ENCODE assay signal across 2 cellular contexts in genomic region chr9:133703571-133704399, GRCh38.
TF ChIP-seq lines count a peak whose summit lies in the region.

No MANE protein-coding gene starts in this region.

TF ChIP-seq in SK-N-SH, 30 proteins besides CTCF, POLR2A, EP300 and RAD21 (continued from another document):
- TF ChIP-seq FOXJ3 (CRISPR knock-in tag; IDR thresholded peaks at IDR 0.05) (no peak), TEAD4 (IDR thresholded peaks at IDR 0.05; ENCODE audit: borderline replicate concordance, insufficient read depth) (no peak), MXI1 (IDR thresholded peaks at IDR 0.05; ENCODE audit: low read depth, low read length) (no peak), ZBTB33 (IDR thresholded peaks at IDR 0.05; ENCODE audit: borderline replicate concordance, low read depth) (no peak), POLR2AphosphoS5 (IDR thresholded peaks at IDR 0.05; ENCODE audit: low read depth, low read length) (no peak), FOSL2 (IDR thresholded peaks at IDR 0.05; ENCODE audit: borderline replicate concordance, low read depth) (no peak), RFX5 (IDR thresholded peaks at IDR 0.05; ENCODE audit: low read length) (no peak)
TF ChIP-seq in SK-N-SH: peak in this region for 0.

TF ChIP-seq in SK-N-SH treated with all-trans-retinoic acid at 6 μM for 48 hours, 23 proteins besides CTCF, POLR2A, EP300 and RAD21 (continued from another document):
- TF ChIP-seq PATZ1 (CRISPR knock-in tag; IDR thresholded peaks at IDR 0.05; ENCODE audit: borderline replicate concordance) (no peak), ZNF70 (CRISPR knock-in tag; IDR thresholded peaks at IDR 0.05) (no peak), CSDC2 (CRISPR knock-in tag; IDR thresholded peaks at IDR 0.05) (no peak), ZC3H10 (CRISPR knock-in tag; IDR thresholded peaks at IDR 0.05) (no peak), TCF4 (CRISPR knock-in tag; IDR thresholded peaks at IDR 0.05; ENCODE audit: borderline replicate concordance) (no peak), ISL1 (CRISPR knock-in tag; IDR thresholded peaks at IDR 0.05) (no peak), BACH2 (CRISPR knock-in tag; IDR thresholded peaks at IDR 0.05; ENCODE audit: borderline replicate concordance) (no peak), TSHZ2 (CRISPR knock-in tag; IDR thresholded peaks at IDR 0.05) (no peak), OSR1 (CRISPR knock-in tag; IDR thresholded peaks at IDR 0.05) (no peak), CREB5 (CRISPR knock-in tag; IDR thresholded peaks at IDR 0.05; ENCODE audit: low read depth) (no peak), PPARA (CRISPR knock-in tag; IDR thresholded peaks at IDR 0.05; ENCODE audit: borderline replicate concordance) (no peak), ZFP30 (CRISPR knock-in tag; IDR thresholded peaks at IDR 0.05) (no peak)
